ENCODE assay signal across 20 cellular contexts in genomic region chr22:31442768-31443489, GRCh38. TPM values are rescaled to one million over a fixed set of nuclear protein-coding genes. Genes with fewer than 3 reads are reported as not detected.
DNase-seq lines count a peak whose midpoint lies in the region; ATAC-seq and TF ChIP-seq lines count a peak whose summit lies in the region.
"Had no signal": no experiment of that assay in that cellular context is flagged by ENCODE, and none has a peak within 500 bp of the region (broad histone marks: within the 10 kb centered on the region; RNA-seq: fewer than 3 reads in every experiment).

No MANE protein-coding gene starts in this region.

- H3K36me3 ChIP-seq in hepatocyte (replicated peaks; ENCODE audit: insufficient read depth, low read depth) (no peaks in the 10 kb centered on the region), smooth muscle cell (ENCODE audit: low read depth) (peaks cover 13% of the 10 kb centered on the region)
- H3K36me3 ChIP-seq: uterus had no signal

- H3K27me3 ChIP-seq in hepatocyte (no peaks in the 10 kb centered on the region), smooth muscle cell (ENCODE audit: low read depth) (no peaks in the 10 kb centered on the region)
- H3K27me3 ChIP-seq: BLaER1, uterus had no signal

- CTCF ChIA-PET in activated naive CD4-positive, alpha-beta T cell treated with anti-CD3 and anti-CD28 coated beads for 36 hours (lab: Charles Lee): interaction anchor here (1.4 kb wide), 1 partner anchor 9 kb away, joined by 4 read pairs; no protein-coding TSS in a partner anchor

- peaks cover 26% of the 10 kb centered on the region for H3K36me3 Mint-ChIP-seq in activated naive CD4-positive, alpha-beta T cell treated with anti-CD3 and anti-CD28 coated beads for 36 hours (ENCODE audit: low read depth)

- H3K79me2 ChIP-seq in hepatocyte (no peaks in the 10 kb centered on the region), smooth muscle cell (ENCODE audit: low read depth) (no peaks in the 10 kb centered on the region)

- no peak for TF ChIP-seq CTCF in hepatocyte (IDR thresholded peaks at IDR 0.05; ENCODE audit: poor library complexity)
- TF ChIP-seq CTCF in smooth muscle cell (IDR thresholded peaks at IDR 0.05; ENCODE audit: borderline replicate concordance, insufficient read depth, poor library complexity, severe bottlenecking): no peak

- WGBS in hepatocyte (ENCODE audit: low lambda C conversion rate, missing lambda C conversion rate): 83% methylated on average over 5 of the region's 5 CpGs
- WGBS in smooth muscle cell (ENCODE audit: low lambda C conversion rate): 60% methylated on average over 5 of the region's 5 CpGs

- H3F3A ChIP-seq in smooth muscle cell (ENCODE audit: low read depth): peaks cover 19% of the 10 kb centered on the region

- H3K9me3 ChIP-seq in hepatocyte (ENCODE audit: low read depth) (no peaks in the 10 kb centered on the region), smooth muscle cell (replicated peaks; ENCODE audit: low read depth) (no peaks in the 10 kb centered on the region)
- H3K9me3 ChIP-seq: BLaER1, uterus had no signal

- no peak overlapping the region for H3K4me3 ChIP-seq in hepatocyte
- no peak overlapping the region for H3K4me3 ChIP-seq in smooth muscle cell
- H3K4me3 ChIP-seq: BLaER1, uterus had no signal

- peaks cover 3% of the 10 kb centered on the region for H3K4me1 ChIP-seq in hepatocyte (ENCODE audit: insufficient read depth)
- H3K4me1 ChIP-seq in smooth muscle cell (ENCODE audit: low read depth): peaks cover 11% of the 10 kb centered on the region
- H3K4me1 ChIP-seq: BLaER1, uterus had no signal

- H3K27ac ChIP-seq in hepatocyte: peak overlapping the region; percentile 48
- peak overlapping the region; percentile 19 for H3K27ac ChIP-seq in smooth muscle cell (ENCODE audit: low read depth)
- H3K27ac ChIP-seq: BLaER1, uterus had no signal

- H3K4me1 Mint-ChIP-seq in activated naive CD4-positive, alpha-beta T cell treated with anti-CD3 and anti-CD28 coated beads for 36 hours (ENCODE audit: low read depth): no peaks in the 10 kb centered on the region

- H3K9me3 Mint-ChIP-seq in activated naive CD4-positive, alpha-beta T cell treated with anti-CD3 and anti-CD28 coated beads for 36 hours: no peaks in the 10 kb centered on the region
- H3K9me3 Mint-ChIP-seq: effector memory CD8-positive, alpha-beta T cell had no signal

- no peak overlapping the region for H3K9ac ChIP-seq in smooth muscle cell (ENCODE audit: low read depth)
- H3K9ac ChIP-seq: BLaER1 had no signal

- H3K4me2 ChIP-seq in hepatocyte (no peak overlapping the region), smooth muscle cell (no peak overlapping the region)
- H3K4me2 ChIP-seq: BLaER1 had no signal

- H3K9me2 ChIP-seq in hepatocyte (replicated peaks; ENCODE audit: insufficient read depth): no peaks in the 10 kb centered on the region

- H3K27ac Mint-ChIP-seq in activated naive CD4-positive, alpha-beta T cell treated with anti-CD3 and anti-CD28 coated beads for 36 hours: peak overlapping the region; percentile 33
- H3K27ac Mint-ChIP-seq: activated CD4-positive, alpha-beta T cell treated with anti-CD3 and anti-CD28 coated beads for 36 hours had no signal

- ATAC-seq in HG02970 (IDR thresholded peaks at IDR 0.05; ENCODE audit: low FRiP score, unreplicated experiment): no peak
- no peak for ATAC-seq in GM18519 (IDR thresholded peaks at IDR 0.05; ENCODE audit: low FRiP score, unreplicated experiment)
- ATAC-seq: activated CD4-positive, alpha-beta T cell treated with anti-CD3 and anti-CD28 coated beads for 36 hours; effector memory CD8-positive, alpha-beta T cell; left lobe of liver had no signal

- no peak for DNase-seq in activated naive CD4-positive, alpha-beta T cell treated with anti-CD3 and anti-CD28 coated beads for 36 hours
- DNase-seq in activated naive CD4-positive, alpha-beta T cell treated with anti-CD3 and anti-CD28 coated beads, Interleukin-2, amount 50 U/mL, for 16 hours: no peak
- peak; percentile 77 for DNase-seq in amniotic epithelial cell (ENCODE audit: low read depth)
- no peak for DNase-seq in hepatocyte (ENCODE audit: low spot score)
- DNase-seq in smooth muscle cell (lab: John Stamatoyannopoulos, UW; ENCODE audit: unreplicated experiment): no peak
- DNase-seq in NCI-H2171 (lab: John Stamatoyannopoulos, UW): no peak
- DNase-seq: activated CD4-positive, alpha-beta T cell treated with anti-CD3 and anti-CD28 coated beads for 36 hours; activated effector memory CD4-positive, alpha-beta T cell treated with Interleukin-2 at 50 U/mL for 16 hours; effector memory CD8-positive, alpha-beta T cell; NCI-H1417; NCI-H2107; NCI-H510A; nucleus accumbens; retina; stimulated activated CD4-positive, alpha-beta T cell treated with anti-CD3 and anti-CD28 coated beads, Interleukin-15, amount 100 ng/mL, for 24 hours; uterus had no signal

- intact Hi-C loops in activated naive CD4-positive, alpha-beta T cell treated with anti-CD3 and anti-CD28 coated beads for 36 hours (cut with micrococcal nuclease): no loop called here

- H3K4me3 Mint-ChIP-seq in activated naive CD4-positive, alpha-beta T cell treated with anti-CD3 and anti-CD28 coated beads for 36 hours: no peak overlapping the region
- H3K4me3 Mint-ChIP-seq: activated CD4-positive, alpha-beta T cell treated with anti-CD3 and anti-CD28 coated beads for 36 hours; effector memory CD8-positive, alpha-beta T cell had no signal

- no peaks in the 10 kb centered on the region for H3K27me3 Mint-ChIP-seq in activated naive CD4-positive, alpha-beta T cell treated with anti-CD3 and anti-CD28 coated beads for 36 hours (ENCODE audit: low read depth)
- H3K27me3 Mint-ChIP-seq: activated CD4-positive, alpha-beta T cell treated with anti-CD3 and anti-CD28 coated beads for 36 hours; effector memory CD8-positive, alpha-beta T cell had no signal

- H4K20me1 ChIP-seq in hepatocyte (ENCODE audit: insufficient read depth, poor library complexity, severe bottlenecking) (no peaks in the 10 kb centered on the region), smooth muscle cell (ENCODE audit: low read depth) (peaks cover 6% of the 10 kb centered on the region)

- no peak overlapping the region for H2AFZ ChIP-seq in hepatocyte
- no peak overlapping the region for H2AFZ ChIP-seq in smooth muscle cell (ENCODE audit: low read depth)

RNA-seq across cellular contexts. Expression of gene DRG1, which starts 43.5 kb away (rescaled TPM):
- total RNA-seq in activated naive CD4-positive, alpha-beta T cell treated with anti-CD3 and anti-CD28 coated beads for 36 hours: 10 to 100 TPM; 77.1 to 78.7 TPM
- total RNA-seq in hepatocyte (52.2 and 55.2 TPM in 2 replicates), smooth muscle cell (59.5 and 78.4 TPM in 2 replicates)
- polyA plus RNA-seq in hepatocyte (66.4 and 71.0 TPM in 2 replicates), smooth muscle cell (64.3 and 69.2 TPM in 2 replicates)

RNA-seq across cellular contexts. Expression of gene EIF4ENIF1, which starts 46.7 kb away (rescaled TPM):
- total RNA-seq in activated naive CD4-positive, alpha-beta T cell treated with anti-CD3 and anti-CD28 coated beads for 36 hours: 10 to 100 TPM; 28.1 to 29.0 TPM
- 6.9 and 9.2 TPM in 2 replicates for total RNA-seq in hepatocyte
- 13.3 and 15.1 TPM in 2 replicates for polyA plus RNA-seq in hepatocyte
- 9.1 and 11.6 TPM in 2 replicates for total RNA-seq in smooth muscle cell
- 15.5 and 17.2 TPM in 2 replicates for polyA plus RNA-seq in smooth muscle cell

RNA-seq across cellular contexts. Expression of gene SFI1, which starts 53.4 kb away (rescaled TPM):
- 100 to 1,000 TPM; 147 to 155 TPM for total RNA-seq in activated naive CD4-positive, alpha-beta T cell treated with anti-CD3 and anti-CD28 coated beads for 36 hours
- 14.2 and 16.1 TPM in 2 replicates for total RNA-seq in hepatocyte
- polyA plus RNA-seq in hepatocyte: 23.3 and 26.8 TPM in 2 replicates
- total RNA-seq in smooth muscle cell: 8.3 and 26.9 TPM in 2 replicates
- polyA plus RNA-seq in smooth muscle cell: 8.7 and 13.7 TPM in 2 replicates
